ENCODE assay signal across 9 cellular contexts in genomic region chr1:244356371-244356770, GRCh38.
"Had no signal": no experiment of that assay in that cellular context is flagged by ENCODE, and none has a peak within 500 bp of the region (broad histone marks: within the 10 kb centered on the region; RNA-seq: fewer than 3 reads in every experiment).

No MANE protein-coding gene starts in this region.

- H3K27ac ChIP-seq: HL-60 had no signal

- H3K27me3 Mint-ChIP-seq: IgD-negative memory B cell had no signal

- H3K9me3 Mint-ChIP-seq: GM23338, IgD-negative memory B cell had no signal

- FAIRE-seq: H1, H54, HepG2 had no signal

- H3K4me3 Mint-ChIP-seq: GM23338, H9 had no signal

- H3K27ac Mint-ChIP-seq: GM23338, IgD-negative memory B cell had no signal

- ATAC-seq: GM23338, HepG2 had no signal

- DNase-seq: H9, HCEC 1CT, KBM-7 had no signal

- H3K4me3 ChIP-seq: GM23338 had no signal
